ENCODE assay signal across 19 cellular contexts in genomic region chr15:33926260-33926659, GRCh38. TPM values are rescaled to one million over a fixed set of nuclear protein-coding genes. Genes with fewer than 3 reads are reported as not detected.
DNase-seq lines count a peak whose midpoint lies in the region; ATAC-seq and TF ChIP-seq lines count a peak whose summit lies in the region.
"Had no signal": no experiment of that assay in that cellular context is flagged by ENCODE, and none has a peak within 500 bp of the region (broad histone marks: within the 10 kb centered on the region; RNA-seq: fewer than 3 reads in every experiment).

No MANE protein-coding gene starts in this region.

- DNase-seq in HuH-7 (ENCODE audit: low spot score) (peak; percentile 20), left lobe of liver (ENCODE audit: low spot score) (peak; percentile 48), right lobe of liver (peak in 2 of 3 donors; percentile 23 to 53), NCI-H1694 (lab: John Stamatoyannopoulos, UW) (no peak), NCI-H2196 treated with DMSO at 0.1 percent for 48 hours (lab: John Stamatoyannopoulos, UW; ENCODE audit: unreplicated experiment) (no peak)
- DNase-seq: Caco-2; CD4-positive, CD25-positive, alpha-beta regulatory T cell; CD8-positive, alpha-beta T cell; DMS153; DND-41; GM23248; H9 had no signal

- peak overlapping the region in 2 of 3 donors; percentile 14 to 24 for H3K4me3 ChIP-seq in right lobe of liver
- H3K4me3 ChIP-seq: BLaER1, GM23248 had no signal

- no peak for TF ChIP-seq CTCF in right lobe of liver (IDR thresholded peaks at IDR 0.05)

- H3K36me3 ChIP-seq in right lobe of liver, result no peaks in the 10 kb centered on the region
- H3K36me3 ChIP-seq: BLaER1 had no signal

- ATAC-seq in left lobe of liver, result peak; percentile 95
- ATAC-seq in right lobe of liver, result peak; percentile 95 to 99 (median 98)
- no peak for ATAC-seq in GM18517 (IDR thresholded peaks at IDR 0.05; ENCODE audit: unreplicated experiment)
- ATAC-seq: CD8-positive, alpha-beta T cell; HCT116 had no signal

- no peaks in the 10 kb centered on the region for H3K27me3 ChIP-seq in right lobe of liver
- H3K27me3 ChIP-seq: BLaER1 had no signal

- no peaks in the 10 kb centered on the region for H3K9me3 ChIP-seq in right lobe of liver
- H3K9me3 ChIP-seq: BLaER1, Caco-2 had no signal

- WGBS in right lobe of liver (ENCODE audit: insufficient coverage, low coverage, low lambda C conversion rate, missing lambda C conversion rate), result 15% methylated on average over 4 of the region's 4 CpGs

- H3K4me1 ChIP-seq in right lobe of liver, result peaks cover 0 to 12% (median 0%) of the 10 kb centered on the region in 4 donors
- H3K4me1 ChIP-seq: BLaER1, Caco-2 had no signal

- intact Hi-C loops in right lobe of liver (cut with DNase I), result no loop called here

- no peak for TF ChIP-seq POLR2A in right lobe of liver (IDR thresholded peaks at IDR 0.05)

- H3K27ac ChIP-seq in right lobe of liver, result peak overlapping the region in 1 of 3 donors; percentile 32
- H3K27ac ChIP-seq: 22Rv1, BLaER1, C4-2B, GM23248 had no signal

RNA-seq across cellular contexts. Expression of gene CHRM5, which starts 42.0 kb away (rescaled TPM):
- not detected for total RNA-seq in left lobe of liver
- not detected for total RNA-seq in right lobe of liver
- total RNA-seq: B cell; Caco-2; CD4-positive, CD25-positive, alpha-beta regulatory T cell; CD8-positive, alpha-beta T cell; H1; H9 had no signal

Comparison
In these comparisons a context has a peak if more than half of its experiments do, and no peak if none do; other contexts are left out.
1. DNase-seq: peak in HuH-7 (single experiment), left lobe of liver (single experiment) and right lobe of liver (2 of 3); none in NCI-H1694 (single experiment) and NCI-H2196 treated with DMSO at 0.1 percent for 48 hours (single experiment).